ENCODE assay signal across 20 cellular contexts in the genomic region with DNA sequence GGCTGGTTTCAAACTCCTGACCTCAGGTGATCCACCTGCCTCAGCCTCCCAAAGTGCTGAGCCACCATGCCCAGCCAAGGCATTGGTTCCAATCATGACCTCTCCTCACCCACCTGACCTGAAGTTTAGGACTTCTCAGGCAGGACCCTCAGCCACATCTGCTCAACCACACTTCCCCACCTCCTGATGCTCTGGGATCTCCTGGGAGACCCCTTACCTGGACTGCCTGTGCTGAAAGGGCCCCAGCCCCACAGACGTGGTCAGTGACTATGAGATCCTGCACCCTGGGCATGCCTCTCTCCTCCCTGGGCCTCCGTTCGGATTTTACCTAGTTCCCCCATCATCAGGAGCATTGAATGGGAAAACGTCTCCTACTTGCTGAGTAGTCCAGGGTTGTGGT. TPM values are rescaled to one million over a fixed set of nuclear protein-coding genes. Genes with fewer than 3 reads are reported as not detected.
A peak's percentile ranks its signal among the peaks of the same experiment; 100 is the strongest.
DNase-seq lines count a peak whose midpoint lies in the region; ATAC-seq and TF ChIP-seq lines count a peak whose summit lies in the region.
"Had no signal": no experiment of that assay in that cellular context is flagged by ENCODE, and none has a peak within 500 bp of the region (broad histone marks: within the 10 kb centered on the region; RNA-seq: fewer than 3 reads in every experiment).

No MANE protein-coding gene starts in this region.

- no peak overlapping the region for H3K4ac ChIP-seq in neuronal stem cell (ENCODE audit: low read length)

- no peak for TF ChIP-seq CTCF in breast epithelium (IDR thresholded peaks at IDR 0.05)
- TF ChIP-seq CTCF in mammary epithelial cell (conservative IDR thresholded peaks at IDR 0.05 in 1 of 2, IDR thresholded peaks at IDR 0.05 in 1 of 2; ENCODE audit: extremely low read depth in 1 of 2, insufficient read depth in 1 of 2, low read depth in 1 of 2, low read length in 2 of 2) = no peak
- no peak for TF ChIP-seq CTCF in sigmoid colon (IDR thresholded peaks at IDR 0.05)

- H3K4me2 ChIP-seq in mammary epithelial cell (ENCODE audit: insufficient read depth, low read depth, low read length) = no peak overlapping the region
- no peak overlapping the region for H3K4me2 ChIP-seq in neuronal stem cell (ENCODE audit: insufficient read depth, low read length, poor library complexity, severe bottlenecking)
- H3K4me2 ChIP-seq: A549, GM23338 had no signal

- dilution Hi-C loops in mammary epithelial cell (cut with HindIII; ENCODE audit: low sequenced_read_pairs) = no loop called here

- BruUV-seq in mammary epithelial cell (replicated peaks; lab: Mats Ljungman, UMichigan) = no TSS peak

- no peaks in the 10 kb centered on the region for H3K79me2 ChIP-seq in mammary epithelial cell (ENCODE audit: insufficient read depth, low read length)

- 42% methylated on average over 4 of the region's 4 CpGs for WGBS in mammary epithelial cell (ENCODE audit: low coverage, missing lambda C conversion rate)
- no CpG with 5 or more reads among the region's 4 CpGs for WGBS in neuronal stem cell (ENCODE audit: extremely low coverage in 2 of 2, insufficient read length in 2 of 2, insufficient replicate concordance in 1 of 2), 2 donors
- WGBS in sigmoid colon, 2 donors = 67 to 77% methylated on average over 4 of the region's 4 CpGs

- no peaks in the 10 kb centered on the region for H3K4me1 ChIP-seq in breast epithelium
- H3K4me1 ChIP-seq in mammary epithelial cell (ENCODE audit: insufficient read depth, low read length) = no peaks in the 10 kb centered on the region
- peaks cover 0 to 23% of the 10 kb centered on the region in 2 donors for H3K4me1 ChIP-seq in neuronal stem cell (ENCODE audit: control insufficient read depth in 2 of 2, insufficient read depth in 1 of 2, low read depth in 1 of 2, low read length in 2 of 2)
- no peaks in the 10 kb centered on the region for H3K4me1 ChIP-seq in sigmoid colon
- peaks cover 23 to 54% (median 42%) of the 10 kb centered on the region in 5 donors for H3K4me1 ChIP-seq in subcutaneous abdominal adipose tissue (ENCODE audit: control insufficient read depth in 5 of 5, insufficient read depth in 5 of 5, low read length in 5 of 5)
- H3K4me1 ChIP-seq: A549 had no signal

- H2AFZ ChIP-seq in mammary epithelial cell (ENCODE audit: low read depth, low read length) (no peak overlapping the region), neuronal stem cell (ENCODE audit: low read length) (no peak overlapping the region)
- H2AFZ ChIP-seq: GM23338 had no signal

- H3K18ac ChIP-seq in neuronal stem cell (ENCODE audit: low read length) = peak overlapping the region; percentile 86

- H2BK120ac ChIP-seq in neuronal stem cell (ENCODE audit: low read depth, low read length) = no peak overlapping the region

- no peak overlapping the region for H4K8ac ChIP-seq in neuronal stem cell (ENCODE audit: low read depth, low read length)

- intact Hi-C loops in breast epithelium (cut with DNase I; ENCODE audit: low total_unique reads) = no loop called here
- intact Hi-C loops in mammary epithelial cell (cut with micrococcal nuclease) = loop anchor here (10.0 kb wide), 1 partner anchor 243 kb away; no protein-coding TSS in a partner anchor
- intact Hi-C loops in sigmoid colon (cut with DNase I) = no loop called here

- H2AK5ac ChIP-seq in neuronal stem cell (ENCODE audit: low read depth, low read length) = peak overlapping the region; percentile 16

- no peak overlapping the region for H3K23ac ChIP-seq in neuronal stem cell (ENCODE audit: low read depth, low read length, poor library complexity)

- H4K20me1 ChIP-seq in mammary epithelial cell (ENCODE audit: insufficient read depth, low read length) = no peaks in the 10 kb centered on the region

- in situ Hi-C loops in mammary epithelial cell (cut with MboI; ENCODE audit: low sequenced_read_pairs in 2 of 2) = no loop called here

- H4K91ac ChIP-seq in neuronal stem cell (ENCODE audit: low read depth, low read length, poor library complexity) = no peak overlapping the region

- DNase-seq in breast epithelium (ENCODE audit: low spot score in 2 of 2) (no peak), mammary epithelial cell (no peak), neuronal stem cell (ENCODE audit: low spot score) (no peak), sigmoid colon (peak; percentile 22), HCEC 1CT (no peak)
- DNase-seq: AML-193; CD4-positive, alpha-beta T cell; DMS153; DMS79; GDM1; HFFc6 had no signal

- no peak overlapping the region for H3K14ac ChIP-seq in neuronal stem cell (ENCODE audit: low read length)

- H3K36me3 ChIP-seq in breast epithelium (no peaks in the 10 kb centered on the region), mammary epithelial cell (ENCODE audit: insufficient read depth, low read length) (no peaks in the 10 kb centered on the region), neuronal stem cell (replicated peaks in 1 of 2; ENCODE audit: control insufficient read depth in 2 of 2, insufficient read depth in 2 of 2, low read length in 2 of 2) (no peaks in the 10 kb centered on the region), sigmoid colon (no peaks in the 10 kb centered on the region), subcutaneous abdominal adipose tissue (ENCODE audit: control insufficient read depth in 5 of 5, insufficient read depth in 5 of 5, low read length in 5 of 5) (no peaks in the 10 kb centered on the region)

- H3K27me3 ChIP-seq in breast epithelium = no peaks in the 10 kb centered on the region
- H3K27me3 ChIP-seq in mammary epithelial cell (ENCODE audit: insufficient read depth, low read length) = no peaks in the 10 kb centered on the region
- H3K27me3 ChIP-seq in neuronal stem cell (ENCODE audit: control insufficient read depth in 3 of 3, insufficient read depth in 3 of 3, low read depth in 1 of 3, low read length in 3 of 3) = peaks cover 0 to 8% (median 0%) of the 10 kb centered on the region in 3 experiments
- no peaks in the 10 kb centered on the region for H3K27me3 ChIP-seq in sigmoid colon
- no peaks in the 10 kb centered on the region for H3K27me3 ChIP-seq in subcutaneous abdominal adipose tissue (ENCODE audit: control insufficient read depth in 5 of 5, insufficient read depth in 4 of 5, low read length in 5 of 5)

- H3K27ac ChIP-seq in breast epithelium (peak overlapping the region; percentile 57 to 86), mammary epithelial cell (ENCODE audit: insufficient read depth, low read depth, low read length) (no peak overlapping the region), neuronal stem cell (replicated peaks; ENCODE audit: low read length) (no peak overlapping the region), sigmoid colon (no peak overlapping the region), subcutaneous abdominal adipose tissue (ENCODE audit: low read depth, low read length) (peak overlapping the region; percentile 80)
- H3K27ac ChIP-seq: 22Rv1, A549, C4-2B had no signal

- H3K79me1 ChIP-seq in neuronal stem cell (ENCODE audit: low read depth, low read length) = no peaks in the 10 kb centered on the region

- TF ChIP-seq EP300 in sigmoid colon (IDR thresholded peaks at IDR 0.05) = no peak

- peak overlapping the region; percentile 41 for H2BK15ac ChIP-seq in neuronal stem cell (ENCODE audit: low read length)

- no peaks in the 10 kb centered on the region for H3K9me3 ChIP-seq in breast epithelium
- H3K9me3 ChIP-seq in mammary epithelial cell (replicated peaks; ENCODE audit: insufficient read depth, low read length) = no peaks in the 10 kb centered on the region
- no peaks in the 10 kb centered on the region for H3K9me3 ChIP-seq in neuronal stem cell (replicated peaks in 1 of 2; ENCODE audit: control insufficient read depth in 2 of 2, insufficient read depth in 1 of 2, low read depth in 1 of 2, low read length in 2 of 2)
- H3K9me3 ChIP-seq in sigmoid colon = no peaks in the 10 kb centered on the region
- no peaks in the 10 kb centered on the region for H3K9me3 ChIP-seq in subcutaneous abdominal adipose tissue (ENCODE audit: control insufficient read depth in 5 of 5, low read length in 5 of 5)
- H3K9me3 ChIP-seq: A549 had no signal

- H3K4me3 ChIP-seq in breast epithelium (no peak overlapping the region), mammary epithelial cell (replicated peaks in 1 of 3; ENCODE audit: insufficient read depth in 1 of 3, low read depth in 2 of 3, low read length in 3 of 3) (no peak overlapping the region), neuronal stem cell (ENCODE audit: low read length in 2 of 2) (no peak overlapping the region), sigmoid colon (no peak overlapping the region), subcutaneous abdominal adipose tissue (ENCODE audit: low read depth in 1 of 5, low read length in 5 of 5) (no peak overlapping the region)
- H3K4me3 ChIP-seq: A549, GM23338 had no signal

- ATAC-seq in GM21526 (IDR thresholded peaks at IDR 0.05; ENCODE audit: low FRiP score, unreplicated experiment) (no peak), HG03045 (IDR thresholded peaks at IDR 0.05; ENCODE audit: unreplicated experiment) (no peak)
- ATAC-seq: A549, GM23338, HCT116 had no signal

- H3K9ac ChIP-seq in mammary epithelial cell (ENCODE audit: insufficient read depth, low read length) = no peak overlapping the region
- no peak overlapping the region for H3K9ac ChIP-seq in neuronal stem cell (ENCODE audit: low read depth, low read length, poor library complexity)
- H3K9ac ChIP-seq in subcutaneous abdominal adipose tissue (ENCODE audit: low read length in 5 of 5) = no peak overlapping the region

- H2BK12ac ChIP-seq in neuronal stem cell (ENCODE audit: low read length) = no peak overlapping the region

- TF ChIP-seq POLR2A in breast epithelium (IDR thresholded peaks at IDR 0.05) (no peak), sigmoid colon (IDR thresholded peaks at IDR 0.05) (no peak)

- CTCF ChIA-PET in mammary epithelial cell (lab: Charles Lee; ENCODE audit: low non-redundant PET) = no interaction called here

- H2BK5ac ChIP-seq in neuronal stem cell (ENCODE audit: low read length) = no peak overlapping the region

RNA-seq across cellular contexts. Expression of a gene that starts 18.0 kb away (rescaled TPM):
- 10 to 100 TPM in 1 of 3 donors, 1 to 10 TPM in 2; 8.3 to 13.8 (median 9.8) TPM for total RNA-seq in breast epithelium
- total RNA-seq in mammary epithelial cell = under 1 TPM in 1 of 2 donors, not detected in 1; 0.17 TPM
- polyA plus RNA-seq in mammary epithelial cell = 0.05 TPM
- polyA minus RNA-seq in mammary epithelial cell = not detected
- polyA plus RNA-seq in neuronal stem cell (2013, experiment 1 of 2) = 2.7 TPM
- polyA plus RNA-seq in neuronal stem cell (2013, experiment 2 of 2) = 2.9 TPM
- 1 to 10 TPM in 2 of 4 donors, under 1 TPM in 2; 0.33 to 7.5 (median 0.74) TPM for total RNA-seq in sigmoid colon
- polyA plus RNA-seq in sigmoid colon = under 1 TPM in 1 of 3 donors, not detected in 2; 0.07 TPM
- total RNA-seq: CD4-positive, alpha-beta T cell; HFFc6 had no signal
- polyA plus RNA-seq: BJ had no signal

Comparison
In these comparisons a context has a peak if more than half of its experiments do, and no peak if none do; other contexts are left out.
1. H3K27ac ChIP-seq: peak in breast epithelium (2 of 2) and subcutaneous abdominal adipose tissue (single experiment); none in mammary epithelial cell (single experiment), neuronal stem cell (single experiment) and sigmoid colon (0 of 4).